ENCODE assay signal across 8 cellular contexts in the genomic region with DNA sequence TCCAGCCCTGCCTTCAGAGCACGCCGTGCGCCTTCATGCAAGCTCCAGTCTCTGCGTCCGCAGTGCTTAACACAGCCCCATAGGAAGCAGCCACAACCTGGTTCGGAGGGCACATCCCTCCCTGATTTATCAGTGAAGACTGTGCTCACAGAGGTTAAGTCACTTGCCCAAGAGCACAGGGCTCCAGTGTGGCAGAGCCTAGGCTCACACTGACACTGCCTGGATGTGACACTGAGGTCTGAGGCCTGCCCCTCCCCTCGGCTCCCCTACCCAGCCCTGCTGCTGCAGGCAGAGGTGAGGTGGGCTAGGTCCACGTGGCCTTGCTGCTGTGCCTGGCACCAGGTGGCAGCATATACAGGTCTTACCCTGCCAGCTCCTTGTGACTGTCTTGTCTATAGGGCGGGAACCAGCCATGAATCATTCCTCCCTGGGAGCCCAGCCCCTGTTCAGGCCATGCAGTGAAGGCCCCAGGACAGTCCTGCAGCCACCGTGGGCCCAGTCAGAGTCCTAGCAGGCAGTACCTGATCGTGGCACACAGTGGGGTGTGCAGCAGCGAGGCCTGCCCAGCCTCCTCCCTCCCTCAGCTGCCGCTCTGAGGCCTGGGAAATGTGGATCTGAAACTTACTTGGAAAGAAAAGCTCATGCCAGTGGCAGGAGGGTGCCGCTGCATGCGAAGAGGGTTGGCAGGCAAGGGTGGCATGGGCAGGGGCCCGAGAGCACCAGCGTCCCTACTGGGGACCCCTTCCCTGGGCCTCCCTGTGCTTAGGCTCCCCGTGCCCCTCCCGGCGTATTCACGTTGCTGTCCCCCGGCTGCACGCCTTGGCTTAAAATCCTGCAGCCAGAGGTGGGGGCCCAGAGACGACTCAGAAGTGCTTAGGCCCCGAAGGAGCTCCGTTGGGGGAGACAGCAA. TPM values are rescaled to one million over a fixed set of nuclear protein-coding genes. Genes with fewer than 3 reads are reported as not detected.
DNase-seq lines count a peak whose midpoint lies in the region; ATAC-seq and TF ChIP-seq lines count a peak whose summit lies in the region.

No MANE protein-coding gene starts in this region.

- in situ Hi-C loops in mammary epithelial cell (cut with MboI; ENCODE audit: low sequenced_read_pairs in 2 of 2), result no loop called here

- H3K27ac Mint-ChIP-seq in CD8-positive, alpha-beta T cell, result peak overlapping the region; percentile 95
- H3K27ac Mint-ChIP-seq in stimulated activated memory B cell treated with anti-CD40 and anti-IgM and Interleukin-4, amounts not matched to agents 10 μg/mL and 1 μg/mL and 100 μg/mL, for 72 hours, result no peak overlapping the region

- DNase-seq in CD8-positive, alpha-beta T cell, result peak in 6 of 7 experiments; percentile 16 to 87 (median 58)
- DNase-seq in T-helper 1 cell (peak in 4 of 5 donors; percentile 23 to 71 (median 59)), mammary epithelial cell (no peak), kidney tubule cell (ENCODE audit: low spot score) (peak; percentile 82), DMS114 treated with DMSO at 0.1 percent for 48 hours (lab: John Stamatoyannopoulos, UW; ENCODE audit: unreplicated experiment) (no peak)

- peak overlapping the region; percentile 59 for H3K4me3 ChIP-seq in CD8-positive, alpha-beta T cell (ENCODE audit: low read depth, low read length)
- H3K4me3 ChIP-seq in HUES6 (ENCODE audit: low read depth, low read length) (peak overlapping the region; percentile 66), mammary epithelial cell (replicated peaks in 1 of 3; ENCODE audit: insufficient read depth in 1 of 3, low read depth in 2 of 3, low read length in 3 of 3) (peak overlapping the region; percentile 38 to 66 (median 65))

- peak overlapping the region; percentile 42 for H3K27ac ChIP-seq in CD8-positive, alpha-beta T cell (ENCODE audit: low read depth, low read length)
- H3K27ac ChIP-seq in HUES6 (ENCODE audit: low read depth, low read length) (no peak overlapping the region), mammary epithelial cell (ENCODE audit: insufficient read depth, low read depth, low read length) (no peak overlapping the region)

- no peaks in the 10 kb centered on the region for H3K27me3 Mint-ChIP-seq in CD8-positive, alpha-beta T cell (ENCODE audit: low read depth)
- no peaks in the 10 kb centered on the region for H3K27me3 Mint-ChIP-seq in stimulated activated memory B cell treated with anti-CD40 and anti-IgM and Interleukin-4, amounts not matched to agents 10 μg/mL and 1 μg/mL and 100 μg/mL, for 72 hours

- peaks cover 16% of the 10 kb centered on the region for H3K36me3 Mint-ChIP-seq in CD8-positive, alpha-beta T cell
- peaks cover 7% of the 10 kb centered on the region for H3K36me3 Mint-ChIP-seq in stimulated activated memory B cell treated with anti-CD40 and anti-IgM and Interleukin-4, amounts not matched to agents 10 μg/mL and 1 μg/mL and 100 μg/mL, for 72 hours

- POLR2A ChIA-PET in CD8-positive, alpha-beta T cell (lab: Charles Lee), result interaction anchor here (0.5 to 2.7 kb wide), 8 partner anchors 10 to 139 kb away, joined by 3 to 24 read pairs (median 4); a partner anchor contains a TSS

- dilution Hi-C loops in mammary epithelial cell (cut with HindIII; ENCODE audit: low sequenced_read_pairs), result no loop called here

- no peak for TF ChIP-seq CTCF in CD8-positive, alpha-beta T cell (IDR thresholded peaks at IDR 0.05)
- peak; percentile 45 to 82 for TF ChIP-seq CTCF in mammary epithelial cell (conservative IDR thresholded peaks at IDR 0.05 in 1 of 2, IDR thresholded peaks at IDR 0.05 in 1 of 2; ENCODE audit: extremely low read depth in 1 of 2, insufficient read depth in 1 of 2, low read depth in 1 of 2, low read length in 2 of 2)

- peak overlapping the region; percentile 66 for H3K4me2 ChIP-seq in mammary epithelial cell (ENCODE audit: insufficient read depth, low read depth, low read length)

- CTCF ChIA-PET in CD8-positive, alpha-beta T cell (lab: Charles Lee), result interaction anchor here (0.9 to 5.1 kb wide), 6 partner anchors 10 to 176 kb away, joined by 4 to 37 read pairs (median 10); a partner anchor contains a TSS
- CTCF ChIA-PET in mammary epithelial cell (lab: Charles Lee; ENCODE audit: low non-redundant PET), result no interaction called here

- H3K9me3 Mint-ChIP-seq in CD8-positive, alpha-beta T cell, result no peaks in the 10 kb centered on the region
- peaks cover 5% of the 10 kb centered on the region for H3K9me3 Mint-ChIP-seq in stimulated activated memory B cell treated with anti-CD40 and anti-IgM and Interleukin-4, amounts not matched to agents 10 μg/mL and 1 μg/mL and 100 μg/mL, for 72 hours

- peak; percentile 25 for ATAC-seq in CD8-positive, alpha-beta T cell
- no peak for ATAC-seq in stimulated activated memory B cell treated with anti-CD40 and anti-IgM and Interleukin-4, amounts not matched to agents 10 μg/mL and 1 μg/mL and 100 μg/mL, for 72 hours
- ATAC-seq in GM19328 (IDR thresholded peaks at IDR 0.05; ENCODE audit: unreplicated experiment), result no peak

- no peaks in the 10 kb centered on the region for H3K27me3 ChIP-seq in CD8-positive, alpha-beta T cell (ENCODE audit: insufficient read depth, low read length)
- H3K27me3 ChIP-seq in HUES6 (ENCODE audit: control insufficient read depth, insufficient read depth, low read length) (no peaks in the 10 kb centered on the region), mammary epithelial cell (ENCODE audit: insufficient read depth, low read length) (no peaks in the 10 kb centered on the region)

- intact Hi-C loops in CD8-positive, alpha-beta T cell (cut with DNase I, micrococcal nuclease), result loop anchor here (1.0 to 10.0 kb wide), 7 partner anchors 10 to 176 kb away; a partner anchor contains a TSS
- intact Hi-C loops in mammary epithelial cell (cut with micrococcal nuclease), result loop anchor here (1.0 to 2.0 kb wide), 2 partner anchors 20 to 64 kb away; no protein-coding TSS in a partner anchor

- 36% methylated on average over 19 of the region's 26 CpGs for WGBS in mammary epithelial cell (ENCODE audit: low coverage, missing lambda C conversion rate)

- H3K9me3 ChIP-seq in CD8-positive, alpha-beta T cell (ENCODE audit: low read length), result no peaks in the 10 kb centered on the region
- no peaks in the 10 kb centered on the region for H3K9me3 ChIP-seq in HUES6 (ENCODE audit: control insufficient read depth, insufficient read depth, low read depth, low read length)
- H3K9me3 ChIP-seq in mammary epithelial cell (replicated peaks; ENCODE audit: insufficient read depth, low read length), result no peaks in the 10 kb centered on the region

- H2AFZ ChIP-seq in mammary epithelial cell (ENCODE audit: low read depth, low read length), result peak overlapping the region; percentile 74

- H3K4me3 Mint-ChIP-seq in CD8-positive, alpha-beta T cell, result peak overlapping the region; percentile 89
- peak overlapping the region; percentile 45 for H3K4me3 Mint-ChIP-seq in stimulated activated memory B cell treated with anti-CD40 and anti-IgM and Interleukin-4, amounts not matched to agents 10 μg/mL and 1 μg/mL and 100 μg/mL, for 72 hours

- no TSS peak for BruUV-seq in mammary epithelial cell (replicated peaks; lab: Mats Ljungman, UMichigan)

- no peaks in the 10 kb centered on the region for H4K20me1 ChIP-seq in mammary epithelial cell (ENCODE audit: insufficient read depth, low read length)

- H3K9ac ChIP-seq in HUES6 (ENCODE audit: low read length), result no peak overlapping the region
- no peak overlapping the region for H3K9ac ChIP-seq in mammary epithelial cell (ENCODE audit: insufficient read depth, low read length)

- H3K79me2 ChIP-seq in mammary epithelial cell (ENCODE audit: insufficient read depth, low read length), result peaks cover 36% of the 10 kb centered on the region

- H3K4me1 Mint-ChIP-seq in CD8-positive, alpha-beta T cell (ENCODE audit: low read depth), result peaks cover 41% of the 10 kb centered on the region
- peaks cover 51% of the 10 kb centered on the region for H3K4me1 Mint-ChIP-seq in stimulated activated memory B cell treated with anti-CD40 and anti-IgM and Interleukin-4, amounts not matched to agents 10 μg/mL and 1 μg/mL and 100 μg/mL, for 72 hours

- H3K36me3 ChIP-seq in CD8-positive, alpha-beta T cell (ENCODE audit: insufficient read depth, low read length), result no peaks in the 10 kb centered on the region
- 0 out of 2 replicates have a peak, but pooled peaks cover 6% of the 10 kb centered on the region for H3K36me3 ChIP-seq in HUES6 (ENCODE audit: control insufficient read depth, insufficient read depth, low read length)
- no peaks in the 10 kb centered on the region for H3K36me3 ChIP-seq in mammary epithelial cell (ENCODE audit: insufficient read depth, low read length)

- peaks cover 46% of the 10 kb centered on the region for H3K4me1 ChIP-seq in CD8-positive, alpha-beta T cell (ENCODE audit: insufficient read depth, low read length)
- H3K4me1 ChIP-seq in HUES6 (ENCODE audit: control insufficient read depth, insufficient read depth, low read length) (peaks cover 23% of the 10 kb centered on the region), mammary epithelial cell (ENCODE audit: insufficient read depth, low read length) (peaks cover 19% of the 10 kb centered on the region)

RNA-seq across cellular contexts. Expression of a gene that starts 1.2 kb away (rescaled TPM):
- total RNA-seq in CD8-positive, alpha-beta T cell, result 10 to 100 TPM; 93.5 to 95.0 TPM
- total RNA-seq in mammary epithelial cell, result 10 to 100 TPM; 16.3 to 17.5 TPM
- 16.0 TPM for polyA plus RNA-seq in mammary epithelial cell
- polyA minus RNA-seq in mammary epithelial cell, result 27.8 TPM

RNA-seq across cellular contexts. Expression of a gene that starts 23.2 kb away (rescaled TPM):
- total RNA-seq in CD8-positive, alpha-beta T cell, result 10 to 100 TPM; 21.8 to 27.4 TPM
- 10 to 100 TPM; 19.3 to 27.0 TPM for total RNA-seq in mammary epithelial cell
- 17.0 TPM for polyA plus RNA-seq in mammary epithelial cell
- 6.4 TPM for polyA minus RNA-seq in mammary epithelial cell

Comparison
In these comparisons a context has a peak if more than half of its experiments do, and no peak if none do; other contexts are left out.
1. DNase-seq: peak in CD8-positive, alpha-beta T cell (6 of 7), T-helper 1 cell (4 of 5) and kidney tubule cell (single experiment); none in mammary epithelial cell (single experiment) and DMS114 treated with DMSO at 0.1 percent for 48 hours (single experiment).
2. RNA of a gene that starts 1.2 kb away (total RNA-seq): 93.5 to 95.0 TPM in CD8-positive, alpha-beta T cell; 16.3 to 17.5 TPM in mammary epithelial cell; every median in the first group is over 4 times any median in the second.
3. Peak in every context shown above with its lines, with median percentiles within 50 percentile points of each other: H3K4me3 ChIP-seq.